Comparison of ENCODE assay signal across 16 cellular contexts in the genomic region with DNA sequence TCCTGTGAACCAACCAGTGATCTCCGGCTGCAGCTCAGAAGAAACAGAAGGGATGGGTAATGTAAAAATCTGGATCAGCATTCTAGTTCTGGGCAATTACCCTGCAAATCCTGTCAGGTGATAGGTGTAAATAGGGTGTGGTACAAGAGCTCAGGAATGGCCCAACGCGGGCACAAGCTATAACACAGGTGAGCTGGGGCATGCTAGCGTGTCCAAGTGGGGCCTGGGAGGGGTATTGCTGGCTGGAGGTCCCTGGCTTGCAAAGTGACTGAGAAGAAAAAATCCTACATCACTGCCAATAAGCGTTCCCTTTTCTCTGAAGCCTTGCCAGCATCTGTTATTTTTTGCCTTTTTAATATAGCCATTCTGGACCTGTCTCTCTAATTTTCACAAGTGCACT. TPM values are rescaled to one million over a fixed set of nuclear protein-coding genes. Genes with fewer than 3 reads are reported as not detected.
DNase-seq lines count a peak whose midpoint lies in the region; ATAC-seq and TF ChIP-seq lines count a peak whose summit lies in the region.
"Had no signal": no experiment of that assay in that cellular context is flagged by ENCODE, and none has a peak within 500 bp of the region (broad histone marks: within the 10 kb centered on the region; RNA-seq: fewer than 3 reads in every experiment).

No MANE protein-coding gene starts in this region.

- no peaks in the 10 kb centered on the region for H3K4me1 ChIP-seq in mesendoderm (ENCODE audit: control insufficient read depth, low read depth, low read length)
- H3K4me1 ChIP-seq in upper lobe of left lung: no peaks in the 10 kb centered on the region
- H3K4me1 ChIP-seq: A549, HAP-1 had no signal

- no peak overlapping the region for H3K56ac ChIP-seq in mesendoderm (ENCODE audit: low read length)

- no peak overlapping the region for H4K8ac ChIP-seq in mesendoderm (ENCODE audit: low read depth, low read length)

- no peak overlapping the region for H3K4me2 ChIP-seq in mesendoderm (ENCODE audit: low read length)
- H3K4me2 ChIP-seq: A549 had no signal

- no peak overlapping the region for H3K9ac ChIP-seq in mesendoderm (ENCODE audit: low read length)
- H3K9ac ChIP-seq: GM23248 had no signal

- DNase-seq in NCI-H1105 treated with DMSO at 0.1 percent for 48 hours (lab: John Stamatoyannopoulos, UW) (peak; percentile 12), NCI-H1105 (lab: John Stamatoyannopoulos, UW) (no peak), NCI-H1694 treated with DMSO at 0.1 percent for 48 hours (lab: John Stamatoyannopoulos, UW) (peak; percentile 73), mesendoderm (no peak), upper lobe of left lung (no peak), NCI-H2081 (lab: John Stamatoyannopoulos, UW) (no peak)
- DNase-seq: AML-193; Calu3; CD8-positive, alpha-beta T cell; GM23248 had no signal

- H2AK5ac ChIP-seq in mesendoderm (ENCODE audit: low read length): no peak overlapping the region

- TF ChIP-seq POLR2A in upper lobe of left lung (IDR thresholded peaks at IDR 0.05): no peak

- ATAC-seq in upper lobe of left lung (ENCODE audit: low FRiP score in 2 of 2) (no peak), HG03175 (IDR thresholded peaks at IDR 0.05; ENCODE audit: unreplicated experiment) (no peak)
- ATAC-seq: A549; CD8-positive, alpha-beta T cell had no signal

- H3K36me3 ChIP-seq in mesendoderm (ENCODE audit: control insufficient read depth, insufficient read depth, low read length) (no peaks in the 10 kb centered on the region), upper lobe of left lung (no peaks in the 10 kb centered on the region)
- H3K36me3 ChIP-seq: HAP-1 had no signal

- no peak overlapping the region for H3K27ac ChIP-seq in mesendoderm (ENCODE audit: low read depth, low read length)
- no peak overlapping the region for H3K27ac ChIP-seq in upper lobe of left lung
- H3K27ac ChIP-seq: 22Rv1, A549, GM23248, HL-60 had no signal

- no peaks in the 10 kb centered on the region for H3K79me2 ChIP-seq in mesendoderm (ENCODE audit: control insufficient read depth, insufficient read depth, low read length)

- peak overlapping the region; percentile 25 for H3K4ac ChIP-seq in mesendoderm (ENCODE audit: low read depth, low read length)

- no peak overlapping the region for H3K23ac ChIP-seq in mesendoderm (ENCODE audit: low read length)

- H4K5ac ChIP-seq in mesendoderm (ENCODE audit: low read length): no peak overlapping the region

- no peak for TF ChIP-seq CTCF in upper lobe of left lung (IDR thresholded peaks at IDR 0.05)

- H3K18ac ChIP-seq in mesendoderm (ENCODE audit: low read length): no peak overlapping the region

- TF ChIP-seq EP300 in upper lobe of left lung (IDR thresholded peaks at IDR 0.05): no peak

- no peak overlapping the region for H2BK120ac ChIP-seq in mesendoderm (ENCODE audit: low read depth, low read length)

- H3K27me3 ChIP-seq in mesendoderm (ENCODE audit: insufficient read depth, low read length, poor library complexity): no peaks in the 10 kb centered on the region
- no peaks in the 10 kb centered on the region for H3K27me3 ChIP-seq in upper lobe of left lung

- H2BK5ac ChIP-seq in mesendoderm (ENCODE audit: low read length): no peak overlapping the region

- peaks cover 8 to 16% (median 15%) of the 10 kb centered on the region in 4 donors for H3K9me3 ChIP-seq in upper lobe of left lung
- H3K9me3 ChIP-seq: HAP-1 had no signal

- H3K4me3 ChIP-seq in mesendoderm (ENCODE audit: low read length) (no peak overlapping the region), upper lobe of left lung (no peak overlapping the region)
- H3K4me3 ChIP-seq: A549, GM23248, HAP-1, K562 had no signal

- no peaks in the 10 kb centered on the region for H3K79me1 ChIP-seq in mesendoderm (ENCODE audit: low read length)

- H2BK15ac ChIP-seq in mesendoderm (replicated peaks; ENCODE audit: low read depth): no peak overlapping the region

- no CpG with 5 or more reads among the region's 5 CpGs for WGBS in mesendoderm (ENCODE audit: extremely low coverage, insufficient coverage, low lambda C conversion rate)
- 79 to 83% methylated on average over 4 to 5 of the region's 5 CpGs for WGBS in upper lobe of left lung, 2 donors

RNA-seq across cellular contexts. Expression of a gene that starts 9.7 kb away (rescaled TPM):
- 25.6 TPM for polyA plus RNA-seq in mesendoderm (2013, experiment 1 of 2)
- 26.4 TPM for polyA plus RNA-seq in mesendoderm (2013, experiment 2 of 2)
- 10 to 100 TPM in 4 of 6 donors, 1 to 10 TPM in 2; 2.1 to 12.8 (median 11.7) TPM for total RNA-seq in upper lobe of left lung

Comparison
In these comparisons a context has a peak if more than half of its experiments do, and no peak if none do; other contexts are left out.
1. DNase-seq: peak in NCI-H1105 treated with DMSO at 0.1 percent for 48 hours (single experiment) and NCI-H1694 treated with DMSO at 0.1 percent for 48 hours (single experiment); none in NCI-H1105 (single experiment), mesendoderm (single experiment), upper lobe of left lung (0 of 2) and NCI-H2081 (0 of 2).